Comparison of ENCODE assay signal across 6 cellular contexts in genomic region chr16:1941924-1942809, GRCh38. TPM values are rescaled to one million over a fixed set of nuclear protein-coding genes. Genes with fewer than 3 reads are reported as not detected.
DNase-seq lines count a peak whose midpoint lies in the region; ATAC-seq and TF ChIP-seq lines count a peak whose summit lies in the region.

No MANE protein-coding gene starts in this region.

- DNase-seq in activated naive CD4-positive, alpha-beta T cell treated with Interleukin-2 at 50 U/mL for 16 hours: no peak
- DNase-seq in fibroblast of lung (ENCODE audit: low read depth in 2 of 2) (peak in 1 of 2 donors; percentile 35), G401 (ENCODE audit: low spot score) (no peak), HCEC 1CT (no peak)
- DNase-seq in stimulated activated effector memory CD8-positive, alpha-beta T cell treated with anti-CD3 and anti-CD28 coated beads, Interleukin-12 subunit alpha, Interleukin-12 subunit beta, amount 100 ng/mL, for 72 hours (ENCODE audit: low spot score in 2 of 2): peak in 1 of 2 donors; percentile 60

- peak overlapping the region; percentile 92 for H3K4me2 ChIP-seq in fibroblast of lung (ENCODE audit: extremely low read depth, insufficient read depth, low read length)

- H3K27me3 ChIP-seq in fibroblast of lung (ENCODE audit: control insufficient read depth, insufficient read depth, low read length): no peaks in the 10 kb centered on the region

- H3K4me3 ChIP-seq in fibroblast of lung (replicated peaks in 1 of 4; ENCODE audit: control extremely low read depth in 1 of 4, insufficient read depth in 1 of 4, low read depth in 3 of 4, low read length in 4 of 4): peak overlapping the region; percentile 79 to 93 (median 82)

- in situ Hi-C loops in G401 (cut with HindIII; ENCODE audit: low sequenced_read_pairs): no loop called here

- H2AFZ ChIP-seq in fibroblast of lung (ENCODE audit: low read length): peak overlapping the region; percentile 80

- H3K9ac ChIP-seq in fibroblast of lung (ENCODE audit: insufficient read depth, low read length): peak overlapping the region; percentile 76

- no peaks in the 10 kb centered on the region for H3K27me3 Mint-ChIP-seq in activated naive CD4-positive, alpha-beta T cell treated with anti-CD3 and anti-CD28 coated beads, Interleukin-2, amount 50 U/mL, for 24 hours

- no peak for TF ChIP-seq CTCF in fibroblast of lung (conservative IDR thresholded peaks at IDR 0.05 in 1 of 2, IDR thresholded peaks at IDR 0.05 in 1 of 2; ENCODE audit: low read depth in 1 of 2, low read length in 2 of 2)

- peaks cover 8% of the 10 kb centered on the region for H3K36me3 ChIP-seq in fibroblast of lung (ENCODE audit: control insufficient read depth, insufficient read depth, low read length)

- no peak for ATAC-seq in stimulated activated effector memory CD8-positive, alpha-beta T cell treated with anti-CD3 and anti-CD28 coated beads, Interleukin-12 subunit alpha, Interleukin-12 subunit beta, amount 100 ng/mL, for 72 hours

- H4K20me1 ChIP-seq in fibroblast of lung (ENCODE audit: control insufficient read depth, extremely low read depth, insufficient read depth, low read length): no peaks in the 10 kb centered on the region

- no peaks in the 10 kb centered on the region for H3K9me3 Mint-ChIP-seq in activated naive CD4-positive, alpha-beta T cell treated with anti-CD3 and anti-CD28 coated beads, Interleukin-2, amount 50 U/mL, for 24 hours
- no peaks in the 10 kb centered on the region for H3K9me3 Mint-ChIP-seq in stimulated activated effector memory CD8-positive, alpha-beta T cell treated with anti-CD3 and anti-CD28 coated beads, Interleukin-12 subunit alpha, Interleukin-12 subunit beta, amount 100 ng/mL, for 72 hours

- peak overlapping the region; percentile 82 for H3K4me3 Mint-ChIP-seq in activated naive CD4-positive, alpha-beta T cell treated with anti-CD3 and anti-CD28 coated beads, Interleukin-2, amount 50 U/mL, for 24 hours
- peak overlapping the region; percentile 89 for H3K4me3 Mint-ChIP-seq in stimulated activated effector memory CD8-positive, alpha-beta T cell treated with anti-CD3 and anti-CD28 coated beads, Interleukin-12 subunit alpha, Interleukin-12 subunit beta, amount 100 ng/mL, for 72 hours

- no peak overlapping the region for H3K27ac Mint-ChIP-seq in activated naive CD4-positive, alpha-beta T cell treated with anti-CD3 and anti-CD28 coated beads, Interleukin-2, amount 50 U/mL, for 24 hours
- H3K27ac Mint-ChIP-seq in stimulated activated effector memory CD8-positive, alpha-beta T cell treated with anti-CD3 and anti-CD28 coated beads, Interleukin-12 subunit alpha, Interleukin-12 subunit beta, amount 100 ng/mL, for 72 hours: peak overlapping the region; percentile 89

- H3K27ac ChIP-seq in fibroblast of lung (ENCODE audit: insufficient read depth, low read length): no peak overlapping the region

- peaks cover 2% of the 10 kb centered on the region for H3K36me3 Mint-ChIP-seq in activated naive CD4-positive, alpha-beta T cell treated with anti-CD3 and anti-CD28 coated beads, Interleukin-2, amount 50 U/mL, for 24 hours
- peaks cover 48% of the 10 kb centered on the region for H3K36me3 Mint-ChIP-seq in stimulated activated effector memory CD8-positive, alpha-beta T cell treated with anti-CD3 and anti-CD28 coated beads, Interleukin-12 subunit alpha, Interleukin-12 subunit beta, amount 100 ng/mL, for 72 hours

- H3K4me1 ChIP-seq in fibroblast of lung (ENCODE audit: control insufficient read depth, extremely low read depth, insufficient read depth, low read length): peaks cover 7% of the 10 kb centered on the region

- H3K4me1 Mint-ChIP-seq in activated naive CD4-positive, alpha-beta T cell treated with anti-CD3 and anti-CD28 coated beads, Interleukin-2, amount 50 U/mL, for 24 hours: peaks cover 19% of the 10 kb centered on the region
- H3K4me1 Mint-ChIP-seq in stimulated activated effector memory CD8-positive, alpha-beta T cell treated with anti-CD3 and anti-CD28 coated beads, Interleukin-12 subunit alpha, Interleukin-12 subunit beta, amount 100 ng/mL, for 72 hours: peaks cover 22% of the 10 kb centered on the region

- no peaks in the 10 kb centered on the region for H3K79me2 ChIP-seq in fibroblast of lung (ENCODE audit: control insufficient read depth, insufficient read depth, low read length)

- no peaks in the 10 kb centered on the region for H3K9me3 ChIP-seq in fibroblast of lung (ENCODE audit: control insufficient read depth, insufficient read depth, low read depth, low read length)

RNA-seq across cellular contexts. Expression of gene MSRB1, which starts 0.8 kb away (rescaled TPM):
- total RNA-seq in fibroblast of lung: 5.6 and 7.1 TPM in 2 replicates
- polyA plus RNA-seq in fibroblast of lung: 21.4 and 25.6 TPM in 2 replicates
- polyA plus RNA-seq in fibroblast of lung (2012): 28.2 and 34.8 TPM in 2 replicates
- polyA minus RNA-seq in fibroblast of lung (ENCODE audit: low replicate concordance): 42.3 and 45.5 TPM in 2 replicates
- total RNA-seq in G401 (2014; rRNA removed; shearing (Covaris generic)): 72.3 and 79.3 TPM in 2 replicates

RNA-seq across cellular contexts. Expression of gene RPL3L, which starts 12.3 kb away (rescaled TPM):
- total RNA-seq in fibroblast of lung: not detected in 2 replicates
- not detected in 2 replicates for polyA plus RNA-seq in fibroblast of lung
- 0.05 TPM in 1 of 2 replicates, not detected in the other for polyA plus RNA-seq in fibroblast of lung (2012)
- not detected in 2 replicates for polyA minus RNA-seq in fibroblast of lung (ENCODE audit: low replicate concordance)
- not detected in 2 replicates for total RNA-seq in G401 (2014; rRNA removed; shearing (Covaris generic))

RNA-seq across cellular contexts. Expression of gene NDUFB10, which starts 17.2 kb away (rescaled TPM):
- total RNA-seq in fibroblast of lung: 149 TPM in 2 replicates
- 123 and 152 TPM in 2 replicates for polyA plus RNA-seq in fibroblast of lung
- 198 and 264 TPM in 2 replicates for polyA plus RNA-seq in fibroblast of lung (2012)
- 113 and 143 TPM in 2 replicates for polyA minus RNA-seq in fibroblast of lung (ENCODE audit: low replicate concordance)
- 339 and 361 TPM in 2 replicates for total RNA-seq in G401 (2014; rRNA removed; shearing (Covaris generic))

RNA-seq across cellular contexts. Expression of gene RPS2, which starts 22.5 kb away (rescaled TPM):
- total RNA-seq in fibroblast of lung: 2,596 and 3,027 TPM in 2 replicates
- 1,683 and 2,648 TPM in 2 replicates for polyA plus RNA-seq in fibroblast of lung
- 3,087 and 4,723 TPM in 2 replicates for polyA plus RNA-seq in fibroblast of lung (2012)
- polyA minus RNA-seq in fibroblast of lung (ENCODE audit: low replicate concordance): 5,130 and 5,630 TPM in 2 replicates
- 10,196 and 11,503 TPM in 2 replicates for total RNA-seq in G401 (2014; rRNA removed; shearing (Covaris generic))

RNA-seq across cellular contexts. Expression of gene HS3ST6, which starts 24.0 kb away (rescaled TPM):
- total RNA-seq in fibroblast of lung: not detected in 2 replicates
- polyA plus RNA-seq in fibroblast of lung: not detected in 2 replicates
- polyA plus RNA-seq in fibroblast of lung (2012): not detected in 2 replicates
- not detected in 2 replicates for polyA minus RNA-seq in fibroblast of lung (ENCODE audit: low replicate concordance)
- total RNA-seq in G401 (2014; rRNA removed; shearing (Covaris generic)): 1.2 and 9.8 TPM in 2 replicates
